13 cellular contexts compared by ENCODE assay signal in genomic region chr20:41889125-41889870, GRCh38.
DNase-seq lines count a peak whose midpoint lies in the region; ATAC-seq and TF ChIP-seq lines count a peak whose summit lies in the region.
"Had no signal": no experiment of that assay in that cellular context is flagged by ENCODE, and none has a peak within 500 bp of the region (broad histone marks: within the 10 kb centered on the region; RNA-seq: fewer than 3 reads in every experiment).

No MANE protein-coding gene starts in this region.

- peak; percentile 57 for DNase-seq in A673 (ENCODE audit: low spot score)
- DNase-seq in GM10248 (ENCODE audit: extremely low spot score): no peak
- DNase-seq in NCI-H748 (lab: John Stamatoyannopoulos, UW; ENCODE audit: unreplicated experiment): peak; percentile 79
- DNase-seq in fibroblast of villous mesenchyme (ENCODE audit: low read depth): peak; percentile 1
- no peak for DNase-seq in osteocyte (ENCODE audit: extremely low spot score, unreplicated experiment)
- DNase-seq: activated CD8-positive, alpha-beta memory T cell treated with anti-CD3 and anti-CD28 coated beads, Interleukin-2, amount 50 U/mL, for 48 hours; mesenchymal stem cell; SW 1271 had no signal

- H3K9me3 ChIP-seq in A673 (ENCODE audit: low read depth, low read length, poor library complexity, severe bottlenecking): no peaks in the 10 kb centered on the region
- H3K9me3 ChIP-seq: Caco-2 had no signal

- peak; percentile 28; the same call in 1 of the 2 replicates for TF ChIP-seq CTCF in A673 (conservative IDR thresholded peaks at IDR 0.05; ENCODE audit: low read depth, low read length)
- peak; percentile 11 for TF ChIP-seq CTCF in GM10248 (IDR thresholded peaks at IDR 0.05; ENCODE audit: control extremely low read depth, extremely low read depth, low read depth, missing control alignments)
- TF ChIP-seq CTCF in fibroblast of villous mesenchyme (IDR thresholded peaks at IDR 0.05; ENCODE audit: insufficient read depth, low read depth, low read length): peak; percentile 6
- TF ChIP-seq CTCF in osteocyte (IDR thresholded peaks at IDR 0.05): no peak

- POLR2A ChIA-PET in A673 (lab: Charles Lee; ENCODE audit: low non-redundant PET): no interaction called here
- POLR2A ChIA-PET in GM10248 (lab: Yijun Ruan, JAX): no interaction called here

- H3K4me3 Mint-ChIP-seq in osteocyte (ENCODE audit: unreplicated experiment): no peak overlapping the region
- H3K4me3 Mint-ChIP-seq: IgD-negative memory B cell had no signal

- BruUV-seq in A673 (replicated peaks; lab: Mats Ljungman, UMichigan): no TSS peak

- CTCF ChIA-PET in A673 (lab: Charles Lee): interaction anchor here (0.5 to 0.9 kb wide), 2 partner anchors 64 to 642 kb away, joined by 3 read pairs; no protein-coding TSS in a partner anchor
- CTCF ChIA-PET in GM10248 (lab: Yijun Ruan, JAX): interaction anchor here (0.9 to 1.0 kb wide), 2 partner anchors 10 to 1298 kb away, joined by 3 to 4 read pairs; no protein-coding TSS in a partner anchor

- H3K4me3 ChIP-seq in A673 (ENCODE audit: low read depth, low read length, poor library complexity, severe bottlenecking) (no peak overlapping the region), fibroblast of villous mesenchyme (ENCODE audit: low read depth, low read length) (no peak overlapping the region)

- no peaks in the 10 kb centered on the region for H3K36me3 Mint-ChIP-seq in osteocyte (ENCODE audit: unreplicated experiment)

- no peaks in the 10 kb centered on the region for H3K4me1 ChIP-seq in A673 (ENCODE audit: insufficient read depth, low read length, poor library complexity, severe bottlenecking)
- H3K4me1 ChIP-seq: Caco-2 had no signal

- peaks cover 6% of the 10 kb centered on the region for H3K27me3 ChIP-seq in A673 (replicated peaks; ENCODE audit: insufficient read depth, low read depth, low read length, poor library complexity)

- H3K4me1 Mint-ChIP-seq in osteocyte (ENCODE audit: unreplicated experiment): no peaks in the 10 kb centered on the region
- H3K4me1 Mint-ChIP-seq: IgD-negative memory B cell had no signal

- H3K9me3 Mint-ChIP-seq in osteocyte (ENCODE audit: unreplicated experiment): no peaks in the 10 kb centered on the region

- no peaks in the 10 kb centered on the region for H3K27me3 Mint-ChIP-seq in osteocyte (ENCODE audit: unreplicated experiment)
- H3K27me3 Mint-ChIP-seq: IgD-negative memory B cell had no signal

- ATAC-seq in HG03457 (IDR thresholded peaks at IDR 0.05; ENCODE audit: unreplicated experiment) (no peak), HG02798 (IDR thresholded peaks at IDR 0.05; ENCODE audit: poor library complexity, unreplicated experiment) (no peak), GM19467 (IDR thresholded peaks at IDR 0.05; ENCODE audit: unreplicated experiment) (no peak)

- intact Hi-C loops in A673 (cut with micrococcal nuclease; ENCODE audit: unreplicated experiment): loop anchor here (5.0 to 10.0 kb wide), 2 partner anchors 64 to 1298 kb away; partner anchors contain the start of gene PTPRT

- no peaks in the 10 kb centered on the region for H3K36me3 ChIP-seq in A673 (ENCODE audit: insufficient read depth, low read length, poor library complexity, severe bottlenecking)

- no peak overlapping the region for H3K27ac ChIP-seq in A673 (ENCODE audit: low read depth, low read length, poor library complexity, severe bottlenecking)

- no peak overlapping the region for H3K27ac Mint-ChIP-seq in osteocyte (ENCODE audit: unreplicated experiment)
- H3K27ac Mint-ChIP-seq: IgD-negative memory B cell had no signal

Comparison
In these comparisons a context has a peak if more than half of its experiments do, and no peak if none do; other contexts are left out.
1. DNase-seq: peak in A673 (single experiment), NCI-H748 (single experiment) and fibroblast of villous mesenchyme (single experiment); none in GM10248 (single experiment) and osteocyte (single experiment).